Comparison of ENCODE assay signal across 8 cellular contexts in the genomic region with DNA sequence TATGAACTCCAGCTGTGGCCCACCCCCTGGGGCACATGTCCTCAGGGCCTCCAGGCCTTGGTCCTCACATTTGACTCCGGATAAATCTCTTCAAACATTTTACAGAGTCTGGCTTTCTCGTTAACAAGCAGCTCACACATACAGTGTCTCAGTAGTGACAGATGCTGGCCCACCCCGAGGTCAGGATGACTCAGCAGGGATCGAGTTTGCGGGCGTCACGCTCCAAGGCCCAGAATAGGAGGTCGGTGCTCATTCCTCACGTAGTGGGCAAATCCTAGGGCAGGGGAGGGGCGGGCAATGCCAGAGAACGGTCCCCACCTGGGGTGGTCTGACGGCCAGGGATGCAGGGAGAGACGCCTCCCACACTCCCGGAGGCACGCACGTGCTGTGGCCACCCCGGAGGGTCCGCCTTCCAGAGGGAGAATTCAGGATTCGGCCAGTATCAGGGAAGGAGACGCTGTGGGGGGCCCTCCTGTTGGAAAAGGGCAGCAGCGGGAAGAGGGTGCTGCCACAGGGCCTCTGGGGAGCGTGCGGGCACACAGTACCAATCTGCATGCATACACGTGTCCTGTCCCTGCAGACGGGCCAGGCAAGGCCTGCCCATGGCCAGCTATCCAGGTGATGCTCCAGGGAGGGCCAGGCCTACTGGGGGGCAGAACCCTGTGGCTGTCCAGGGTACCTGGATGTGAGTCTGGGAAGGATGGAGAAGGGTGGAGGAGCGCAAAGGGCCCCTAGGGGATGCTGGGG. TPM values are rescaled to one million over a fixed set of nuclear protein-coding genes. Genes with fewer than 3 reads are reported as not detected.
DNase-seq lines count a peak whose midpoint lies in the region; ATAC-seq and TF ChIP-seq lines count a peak whose summit lies in the region.

No MANE protein-coding gene starts in this region.

- no peak for TF ChIP-seq POLR2A in stomach (IDR thresholded peaks at IDR 0.05)

- H3K9me3 Mint-ChIP-seq in activated naive CD4-positive, alpha-beta T cell treated with anti-CD3 and anti-CD28 coated beads, Interleukin-2, amount 50 U/mL, for 24 hours = no peaks in the 10 kb centered on the region
- no peaks in the 10 kb centered on the region for H3K9me3 Mint-ChIP-seq in T-cell

- no peaks in the 10 kb centered on the region for H3K36me3 ChIP-seq in stomach

- H3K27ac ChIP-seq in stomach = peak overlapping the region; percentile 70 to 89 (median 85)

- H3K4me1 ChIP-seq in stomach = peaks cover 82 to 99% (median 96%) of the 10 kb centered on the region in 4 donors

- H3K4me3 ChIP-seq in fibroblast of pulmonary artery (replicated peaks; ENCODE audit: low read depth, low read length) (no peak overlapping the region), stomach (no peak overlapping the region)

- H3K4me1 Mint-ChIP-seq in activated naive CD4-positive, alpha-beta T cell treated with anti-CD3 and anti-CD28 coated beads, Interleukin-2, amount 50 U/mL, for 24 hours = peaks cover 43% of the 10 kb centered on the region
- peaks cover 31 to 64% (median 38%) of the 10 kb centered on the region in 3 donors for H3K4me1 Mint-ChIP-seq in T-cell

- H3K9me3 ChIP-seq in stomach = no peaks in the 10 kb centered on the region

- ATAC-seq in T-cell (replicated peaks in 1 of 4) (no peak), HG02759 (IDR thresholded peaks at IDR 0.05; ENCODE audit: unreplicated experiment) (no peak), HG03571 (IDR thresholded peaks at IDR 0.05; ENCODE audit: unreplicated experiment) (no peak)

- no peak for DNase-seq in activated naive CD4-positive, alpha-beta T cell treated with anti-CD3 and anti-CD28 coated beads, Interleukin-2, amount 50 U/mL, for 16 hours
- DNase-seq in T-cell (no peak), fibroblast of pulmonary artery (ENCODE audit: low read depth) (peak; percentile 51), stomach (no peak), pons (ENCODE audit: low spot score) (no peak)

- peak overlapping the region; percentile 57 for H3K27ac Mint-ChIP-seq in activated naive CD4-positive, alpha-beta T cell treated with anti-CD3 and anti-CD28 coated beads, Interleukin-2, amount 50 U/mL, for 24 hours
- H3K27ac Mint-ChIP-seq in T-cell = peak overlapping the region; percentile 73 to 83

- no peak for TF ChIP-seq EP300 in stomach (IDR thresholded peaks at IDR 0.05)

- no peaks in the 10 kb centered on the region for H3K27me3 ChIP-seq in stomach

- TF ChIP-seq CTCF in fibroblast of pulmonary artery (IDR thresholded peaks at IDR 0.05; ENCODE audit: low read length, missing control alignments) (no peak), stomach (IDR thresholded peaks at IDR 0.05) (no peak)

- CTCF ChIA-PET in T-cell (lab: Charles Lee) = no interaction called here

- peak overlapping the region; percentile 70 for H3K4me3 Mint-ChIP-seq in activated naive CD4-positive, alpha-beta T cell treated with anti-CD3 and anti-CD28 coated beads, Interleukin-2, amount 50 U/mL, for 24 hours
- H3K4me3 Mint-ChIP-seq in T-cell = peak overlapping the region in 1 of 3 donors; percentile 53

- WGBS in stomach, 5 donors = 46 to 60% (median 56%) methylated on average over 24 to 26 of the region's 26 CpGs

- no peaks in the 10 kb centered on the region for H3K27me3 Mint-ChIP-seq in activated naive CD4-positive, alpha-beta T cell treated with anti-CD3 and anti-CD28 coated beads, Interleukin-2, amount 50 U/mL, for 24 hours
- no peaks in the 10 kb centered on the region for H3K27me3 Mint-ChIP-seq in T-cell

- H3K36me3 Mint-ChIP-seq in activated naive CD4-positive, alpha-beta T cell treated with anti-CD3 and anti-CD28 coated beads, Interleukin-2, amount 50 U/mL, for 24 hours = peaks cover 22% of the 10 kb centered on the region
- H3K36me3 Mint-ChIP-seq in T-cell = peaks cover 12% of the 10 kb centered on the region

- intact Hi-C loops in stomach (cut with DNase I; ENCODE audit: low total_unique reads) = no loop called here

- POLR2A ChIA-PET in T-cell (lab: Charles Lee) = no interaction called here

RNA-seq across cellular contexts. Expression of a gene that starts 8.6 kb away (rescaled TPM):
- total RNA-seq in T-cell (10 to 100 TPM; 37.9 to 81.6 (median 40.0) TPM), stomach (10 to 100 TPM in 3 of 5 donors, 1 to 10 TPM in 2; 1.4 to 24.1 (median 11.0) TPM)
- 10 to 100 TPM in 1 of 3 donors, 1 to 10 TPM in 2; 3.5 to 74.8 (median 9.0) TPM for polyA plus RNA-seq in stomach
